Comparison of ENCODE assay signal across 10 cellular contexts in genomic region chr10:42932735-42933453, GRCh38.
A peak's percentile ranks its signal among the peaks of the same experiment; 100 is the strongest.
DNase-seq lines count a peak whose midpoint lies in the region; ATAC-seq and TF ChIP-seq lines count a peak whose summit lies in the region.
"Had no signal": no experiment of that assay in that cellular context is flagged by ENCODE, and none has a peak within 500 bp of the region (broad histone marks: within the 10 kb centered on the region; RNA-seq: fewer than 3 reads in every experiment).

No MANE protein-coding gene starts in this region.

- DNase-seq in CD8-positive, alpha-beta T cell = peak in 6 of 7 experiments; percentile 48 to 71 (median 61)
- DNase-seq in activated CD4-positive, alpha-beta T cell treated with anti-CD3 and anti-CD28 coated beads, Interleukin-2, amount 10 ng/mL, durations not matched to agents 7 days and 5 days = peak; percentile 16
- DNase-seq in cardiac muscle cell (ENCODE audit: low read depth in 1 of 2, low spot score in 1 of 2) (peak in 1 of 2 donors; percentile 53), superior temporal gyrus (ENCODE audit: extremely low spot score) (no peak)
- peak; percentile 31 to 64 for DNase-seq in stimulated activated CD4-positive, alpha-beta T cell treated with anti-CD3 and anti-CD28 coated beads, Interleukin-12 subunit alpha, Interleukin-12 subunit beta, amount 100 ng/mL, for 24 hours (ENCODE audit: low read depth in 2 of 2)
- DNase-seq: caudate nucleus had no signal

- peak overlapping the region; percentile 73 for H3K27ac ChIP-seq in CD8-positive, alpha-beta T cell (ENCODE audit: low read depth, low read length)
- H3K27ac ChIP-seq in cardiac muscle cell = no peak overlapping the region
- H3K27ac ChIP-seq: KMS-11 had no signal

- no peaks in the 10 kb centered on the region for H3K9me3 ChIP-seq in CD8-positive, alpha-beta T cell (ENCODE audit: low read length)
- no peaks in the 10 kb centered on the region for H3K9me3 ChIP-seq in cardiac muscle cell (ENCODE audit: low read depth)

- H3K4me3 ChIP-seq in CD8-positive, alpha-beta T cell (ENCODE audit: low read depth, low read length) = peak overlapping the region; percentile 78
- H3K4me3 ChIP-seq in cardiac muscle cell = peak overlapping the region; percentile 14

- TF ChIP-seq CTCF in CD8-positive, alpha-beta T cell (IDR thresholded peaks at IDR 0.05) = no peak
- no peak for TF ChIP-seq CTCF in cardiac muscle cell (IDR thresholded peaks at IDR 0.05; ENCODE audit: low read depth, low read length)

- peaks cover 15% of the 10 kb centered on the region for H3K27me3 Mint-ChIP-seq in CD8-positive, alpha-beta T cell (ENCODE audit: low read depth)
- H3K27me3 Mint-ChIP-seq in activated CD4-positive, alpha-beta T cell treated with anti-CD3 and anti-CD28 coated beads, Interleukin-2, amount 10 ng/mL, durations not matched to agents 7 days and 5 days = peaks cover 21% of the 10 kb centered on the region

- intact Hi-C loops in CD8-positive, alpha-beta T cell (cut with DNase I, micrococcal nuclease) = loop anchor here (1.0 to 10.0 kb wide), 7 partner anchors 148 to 422 kb away; partner anchors contain the start of genes BMS1 (in 2 of the 2), ZNF33B (in 2 of the 2) and CSGALNACT2 (in 1 of the 2)

- no peaks in the 10 kb centered on the region for H3K9me3 Mint-ChIP-seq in CD8-positive, alpha-beta T cell
- H3K9me3 Mint-ChIP-seq in activated CD4-positive, alpha-beta T cell treated with anti-CD3 and anti-CD28 coated beads, Interleukin-2, amount 10 ng/mL, durations not matched to agents 7 days and 5 days = no peaks in the 10 kb centered on the region

- peaks cover 12% of the 10 kb centered on the region for H3K4me1 Mint-ChIP-seq in CD8-positive, alpha-beta T cell (ENCODE audit: low read depth)
- peaks cover 12% of the 10 kb centered on the region for H3K4me1 Mint-ChIP-seq in activated CD4-positive, alpha-beta T cell treated with anti-CD3 and anti-CD28 coated beads, Interleukin-2, amount 10 ng/mL, durations not matched to agents 7 days and 5 days

- ATAC-seq in CD8-positive, alpha-beta T cell = peak; percentile 74
- no peak for ATAC-seq in HG03442 (IDR thresholded peaks at IDR 0.05; ENCODE audit: unreplicated experiment)
- ATAC-seq in GM18870 (IDR thresholded peaks at IDR 0.05; ENCODE audit: unreplicated experiment) = no peak
- ATAC-seq in HG03354 (IDR thresholded peaks at IDR 0.05; ENCODE audit: poor library complexity, severe bottlenecking, unreplicated experiment) = no peak

- CTCF ChIA-PET in CD8-positive, alpha-beta T cell (lab: Charles Lee) = no interaction called here
- CTCF ChIA-PET in activated CD4-positive, alpha-beta T cell treated with anti-CD3 and anti-CD28 coated beads, Interleukin-2, amount 10 ng/mL, durations not matched to agents 7 days and 5 days (lab: Charles Lee) = interaction anchor here (0.5 kb wide), 1 partner anchor 534 kb away, joined by 4 read pairs; no protein-coding TSS in a partner anchor

- no peaks in the 10 kb centered on the region for H3K36me3 Mint-ChIP-seq in CD8-positive, alpha-beta T cell
- no peaks in the 10 kb centered on the region for H3K36me3 Mint-ChIP-seq in activated CD4-positive, alpha-beta T cell treated with anti-CD3 and anti-CD28 coated beads, Interleukin-2, amount 10 ng/mL, durations not matched to agents 7 days and 5 days (ENCODE audit: low read depth)

- H3K36me3 ChIP-seq in CD8-positive, alpha-beta T cell (ENCODE audit: insufficient read depth, low read length) = no peaks in the 10 kb centered on the region
- no peaks in the 10 kb centered on the region for H3K36me3 ChIP-seq in cardiac muscle cell

- peaks cover 17% of the 10 kb centered on the region for H3K4me1 ChIP-seq in CD8-positive, alpha-beta T cell (ENCODE audit: insufficient read depth, low read length)
- H3K4me1 ChIP-seq in cardiac muscle cell (ENCODE audit: low read depth) = no peaks in the 10 kb centered on the region

- POLR2A ChIA-PET in CD8-positive, alpha-beta T cell (lab: Charles Lee) = no interaction called here
- POLR2A ChIA-PET in activated CD4-positive, alpha-beta T cell treated with anti-CD3 and anti-CD28 coated beads, Interleukin-2, amount 10 ng/mL, durations not matched to agents 7 days and 5 days (lab: Charles Lee) = no interaction called here

- H3K27me3 ChIP-seq in CD8-positive, alpha-beta T cell (ENCODE audit: insufficient read depth, low read length) = no peaks in the 10 kb centered on the region
- peaks cover 53% of the 10 kb centered on the region for H3K27me3 ChIP-seq in cardiac muscle cell

- H3K27ac Mint-ChIP-seq in CD8-positive, alpha-beta T cell = peak overlapping the region; percentile 86
- no peak overlapping the region for H3K27ac Mint-ChIP-seq in activated CD4-positive, alpha-beta T cell treated with anti-CD3 and anti-CD28 coated beads, Interleukin-2, amount 10 ng/mL, durations not matched to agents 7 days and 5 days

- peak overlapping the region; percentile 85 for H3K4me3 Mint-ChIP-seq in CD8-positive, alpha-beta T cell
- H3K4me3 Mint-ChIP-seq in activated CD4-positive, alpha-beta T cell treated with anti-CD3 and anti-CD28 coated beads, Interleukin-2, amount 10 ng/mL, durations not matched to agents 7 days and 5 days = peak overlapping the region; percentile 56
